ENCODE assay signal across 9 cellular contexts in the genomic region with DNA sequence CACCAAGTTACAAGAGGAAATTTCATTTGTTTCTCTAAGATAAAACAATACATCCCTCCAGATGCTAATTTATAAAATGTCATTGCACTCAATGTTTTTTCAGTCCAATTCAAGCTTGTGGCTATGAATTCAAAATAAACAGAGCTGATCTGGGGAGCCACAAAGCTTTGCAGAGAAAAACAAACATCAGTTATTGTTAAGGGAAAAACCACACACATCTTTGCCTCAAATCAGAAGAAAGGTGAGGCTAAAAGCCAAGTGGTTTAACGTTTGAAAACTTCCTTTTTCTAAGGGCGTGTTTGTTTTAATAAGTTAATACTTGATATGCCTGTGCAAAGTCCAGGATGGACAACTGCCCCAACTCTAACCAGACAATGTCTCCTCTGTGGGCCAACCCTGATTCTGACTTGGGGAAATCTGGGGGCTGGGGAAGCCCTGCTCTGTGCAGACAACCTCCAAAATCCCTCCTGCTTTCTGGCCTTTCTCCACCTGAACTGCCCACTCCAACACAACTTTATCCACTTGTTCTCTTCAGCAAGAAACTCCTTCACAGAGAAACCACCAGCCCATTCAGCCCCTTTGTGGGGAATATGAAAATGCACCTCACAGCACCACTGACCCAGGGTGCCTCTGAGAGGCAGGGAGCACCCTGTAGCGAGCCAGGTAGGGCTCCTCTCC. TPM values are rescaled to one million over a fixed set of nuclear protein-coding genes. Genes with fewer than 3 reads are reported as not detected.
DNase-seq lines count a peak whose midpoint lies in the region; ATAC-seq and TF ChIP-seq lines count a peak whose summit lies in the region.
"Had no signal": no experiment of that assay in that cellular context is flagged by ENCODE, and none has a peak within 500 bp of the region (broad histone marks: within the 10 kb centered on the region; RNA-seq: fewer than 3 reads in every experiment).

No MANE protein-coding gene starts in this region.

- no peaks in the 10 kb centered on the region for H3K36me3 Mint-ChIP-seq in activated CD8-positive, alpha-beta T cell treated with anti-CD3 and anti-CD28 coated beads, Interleukin-2, amount 10 ng/mL, durations not matched to agents 7 days and 5 days (ENCODE audit: low read depth)
- no peaks in the 10 kb centered on the region for H3K36me3 Mint-ChIP-seq in activated CD8-positive, alpha-beta T cell treated with anti-CD3 and anti-CD28 coated beads for 36 hours (ENCODE audit: low read depth)

- no peak overlapping the region for H3K4me3 ChIP-seq in epithelial cell of proximal tubule (ENCODE audit: low read depth, low read length)
- H3K4me3 ChIP-seq in transverse colon, result no peak overlapping the region
- H3K4me3 ChIP-seq in psoas muscle, result no peak overlapping the region

- intact Hi-C loops in activated CD8-positive, alpha-beta T cell treated with anti-CD3 and anti-CD28 coated beads for 36 hours (cut with micrococcal nuclease), result no loop called here
- intact Hi-C loops in transverse colon (cut with DNase I; ENCODE audit: low total_unique reads), result no loop called here
- intact Hi-C loops in psoas muscle (cut with DNase I), result no loop called here

- peak overlapping the region; percentile 30 for H3K4me3 Mint-ChIP-seq in activated CD8-positive, alpha-beta T cell treated with anti-CD3 and anti-CD28 coated beads, Interleukin-2, amount 10 ng/mL, durations not matched to agents 7 days and 5 days
- H3K4me3 Mint-ChIP-seq in activated CD8-positive, alpha-beta T cell treated with anti-CD3 and anti-CD28 coated beads for 36 hours, result no peak overlapping the region

- H3K36me3 ChIP-seq in transverse colon (no peaks in the 10 kb centered on the region), psoas muscle (ENCODE audit: insufficient read depth in 1 of 2, low read depth in 1 of 2) (no peaks in the 10 kb centered on the region)

- WGBS in transverse colon (ENCODE audit: low coverage in 1 of 2), 2 donors, result 21% methylated on average over 3 of the region's 3 CpGs; no CpG with 5 or more reads in 1 of the 2 donors
- WGBS in psoas muscle, 3 donors, result 48 to 64% (median 57%) methylated on average over 3 of the region's 3 CpGs

- CTCF ChIA-PET in activated CD8-positive, alpha-beta T cell treated with anti-CD3 and anti-CD28 coated beads, Interleukin-2, amount 10 ng/mL, durations not matched to agents 7 days and 5 days (lab: Charles Lee), result interaction anchor here (0.9 to 6.7 kb wide), 8 partner anchors 9 to 78 kb away, joined by 3 to 54 read pairs (median 4); partner anchors contain the start of gene NT5E
- CTCF ChIA-PET in activated CD8-positive, alpha-beta T cell treated with anti-CD3 and anti-CD28 coated beads for 36 hours (lab: Charles Lee), result interaction anchor here (1.1 to 5.6 kb wide), 2 partner anchors 50 to 78 kb away, joined by 3 to 31 read pairs; no protein-coding TSS in a partner anchor

- H3K27me3 Mint-ChIP-seq in activated CD8-positive, alpha-beta T cell treated with anti-CD3 and anti-CD28 coated beads, Interleukin-2, amount 10 ng/mL, durations not matched to agents 7 days and 5 days (ENCODE audit: low read depth), result no peaks in the 10 kb centered on the region
- H3K27me3 Mint-ChIP-seq in activated CD8-positive, alpha-beta T cell treated with anti-CD3 and anti-CD28 coated beads for 36 hours, result no peaks in the 10 kb centered on the region

- peak; percentile 37 for ATAC-seq in activated CD8-positive, alpha-beta T cell treated with anti-CD3 and anti-CD28 coated beads, Interleukin-2, amount 10 ng/mL, durations not matched to agents 7 days and 5 days
- ATAC-seq in activated CD8-positive, alpha-beta T cell treated with anti-CD3 and anti-CD28 coated beads for 36 hours, result no peak
- peak; percentile 41 for ATAC-seq in HG03558 (IDR thresholded peaks at IDR 0.05; ENCODE audit: extremely low read depth, unreplicated experiment)
- no peak for ATAC-seq in psoas muscle
- no peak for ATAC-seq in HG03025 (IDR thresholded peaks at IDR 0.05; ENCODE audit: low FRiP score, unreplicated experiment)

- in situ Hi-C loops in transverse colon (cut with MboI; ENCODE audit: low pct_ligation_motif_present in 1 of 4, low pct_unique_long_range_greater_than_20kb in 1 of 4, low sequenced_read_pairs in 3 of 4), result no loop called here

- no peak for TF ChIP-seq POLR2A in transverse colon (IDR thresholded peaks at IDR 0.05)

- POLR2A ChIA-PET in activated CD8-positive, alpha-beta T cell treated with anti-CD3 and anti-CD28 coated beads, Interleukin-2, amount 10 ng/mL, durations not matched to agents 7 days and 5 days (lab: Charles Lee), result interaction anchor here (1.6 to 2.2 kb wide), 2 partner anchors 45 to 238 kb away, joined by 4 to 17 read pairs; partner anchors contain the start of genes NT5E and SYNCRIP
- POLR2A ChIA-PET in activated CD8-positive, alpha-beta T cell treated with anti-CD3 and anti-CD28 coated beads for 36 hours (lab: Charles Lee), result no interaction called here

- no peaks in the 10 kb centered on the region for H3K9me3 ChIP-seq in transverse colon
- no peaks in the 10 kb centered on the region for H3K9me3 ChIP-seq in psoas muscle

- no peaks in the 10 kb centered on the region for H3K9me3 Mint-ChIP-seq in activated CD8-positive, alpha-beta T cell treated with anti-CD3 and anti-CD28 coated beads, Interleukin-2, amount 10 ng/mL, durations not matched to agents 7 days and 5 days (ENCODE audit: insufficient read depth)
- H3K9me3 Mint-ChIP-seq in activated CD8-positive, alpha-beta T cell treated with anti-CD3 and anti-CD28 coated beads for 36 hours, result no peaks in the 10 kb centered on the region

- H3K27ac ChIP-seq in transverse colon (peak overlapping the region; percentile 75 to 86 (median 81)), psoas muscle (no peak overlapping the region)

- TF ChIP-seq CTCF in activated CD8-positive, alpha-beta T cell treated with anti-CD3 and anti-CD28 coated beads for 36 hours (IDR thresholded peaks at IDR 0.05), result no peak
- TF ChIP-seq CTCF in epithelial cell of proximal tubule (conservative IDR thresholded peaks at IDR 0.05; ENCODE audit: low read depth, low read length), result no peak
- no peak for TF ChIP-seq CTCF in transverse colon (IDR thresholded peaks at IDR 0.05)
- TF ChIP-seq CTCF in psoas muscle (IDR thresholded peaks at IDR 0.05), result no peak

- H3K4me1 ChIP-seq in transverse colon, result peaks cover 4 to 46% (median 32%) of the 10 kb centered on the region in 4 donors
- no peaks in the 10 kb centered on the region for H3K4me1 ChIP-seq in psoas muscle

- peak overlapping the region; percentile 79 for H3K27ac Mint-ChIP-seq in activated CD8-positive, alpha-beta T cell treated with anti-CD3 and anti-CD28 coated beads, Interleukin-2, amount 10 ng/mL, durations not matched to agents 7 days and 5 days
- H3K27ac Mint-ChIP-seq in activated CD8-positive, alpha-beta T cell treated with anti-CD3 and anti-CD28 coated beads for 36 hours, result no peak overlapping the region

- TF ChIP-seq EP300 in transverse colon (IDR thresholded peaks at IDR 0.05; ENCODE audit: low read depth), result no peak

- peaks cover 71% of the 10 kb centered on the region for H3K4me1 Mint-ChIP-seq in activated CD8-positive, alpha-beta T cell treated with anti-CD3 and anti-CD28 coated beads, Interleukin-2, amount 10 ng/mL, durations not matched to agents 7 days and 5 days (ENCODE audit: low read depth)
- H3K4me1 Mint-ChIP-seq in activated CD8-positive, alpha-beta T cell treated with anti-CD3 and anti-CD28 coated beads for 36 hours (ENCODE audit: low read depth), result peaks cover 58% of the 10 kb centered on the region

- H3K27me3 ChIP-seq in transverse colon, result no peaks in the 10 kb centered on the region
- no peaks in the 10 kb centered on the region for H3K27me3 ChIP-seq in psoas muscle (ENCODE audit: insufficient read depth in 3 of 3, low read length in 2 of 3)

- DNase-seq in activated CD8-positive, alpha-beta T cell treated with anti-CD3 and anti-CD28 coated beads, Interleukin-2, amount 10 ng/mL, durations not matched to agents 7 days and 5 days, result no peak
- no peak for DNase-seq in activated CD8-positive, alpha-beta T cell treated with anti-CD3 and anti-CD28 coated beads for 36 hours
- DNase-seq in epithelial cell of proximal tubule (ENCODE audit: low read depth) (peak; percentile 63), transverse colon (peak; percentile 50), psoas muscle (no peak), epidermal melanocyte (ENCODE audit: insufficient read length, low spot score) (no peak)
- DNase-seq: activated effector memory CD4-positive, alpha-beta T cell treated with anti-CD3 and anti-CD28 coated beads, Interleukin-2, amount 50 U/mL, for 16 hours had no signal

RNA-seq across cellular contexts. Expression of gene NT5E, which starts 44.6 kb away (rescaled TPM):
- 1 to 10 TPM; 7.4 to 7.6 TPM for total RNA-seq in activated CD8-positive, alpha-beta T cell treated with anti-CD3 and anti-CD28 coated beads, Interleukin-2, amount 10 ng/mL, durations not matched to agents 7 days and 5 days
- 1 to 10 TPM; 5.2 to 6.7 TPM for total RNA-seq in activated CD8-positive, alpha-beta T cell treated with anti-CD3 and anti-CD28 coated beads for 36 hours
- 145 and 216 TPM in 2 replicates for total RNA-seq in epithelial cell of proximal tubule
- total RNA-seq in transverse colon, result 10 to 100 TPM; 10.5 to 71.8 (median 31.5) TPM
- 1 to 10 TPM in 3 of 4 donors, under 1 TPM in 1; 0.90 to 3.9 (median 3.0) TPM for total RNA-seq in psoas muscle
- 1 to 10 TPM in 1 of 3 donors, under 1 TPM in 2; 0.57 to 2.3 (median 0.90) TPM for polyA plus RNA-seq in psoas muscle

Comparison
In these comparisons a context has a peak if more than half of its experiments do, and no peak if none do; other contexts are left out.
1. ATAC-seq: peak in activated CD8-positive, alpha-beta T cell treated with anti-CD3 and anti-CD28 coated beads, Interleukin-2, amount 10 ng/mL, durations not matched to agents 7 days and 5 days (single experiment) and HG03558 (single experiment); none in activated CD8-positive, alpha-beta T cell treated with anti-CD3 and anti-CD28 coated beads for 36 hours (single experiment), psoas muscle (0 of 4) and HG03025 (single experiment).
2. DNase-seq: peak in epithelial cell of proximal tubule (single experiment) and transverse colon (single experiment); none in activated CD8-positive, alpha-beta T cell treated with anti-CD3 and anti-CD28 coated beads, Interleukin-2, amount 10 ng/mL, durations not matched to agents 7 days and 5 days (single experiment), activated CD8-positive, alpha-beta T cell treated with anti-CD3 and anti-CD28 coated beads for 36 hours (single experiment), psoas muscle (0 of 2) and epidermal melanocyte (single experiment).